9 cellular contexts compared by ENCODE assay signal in the genomic region with DNA sequence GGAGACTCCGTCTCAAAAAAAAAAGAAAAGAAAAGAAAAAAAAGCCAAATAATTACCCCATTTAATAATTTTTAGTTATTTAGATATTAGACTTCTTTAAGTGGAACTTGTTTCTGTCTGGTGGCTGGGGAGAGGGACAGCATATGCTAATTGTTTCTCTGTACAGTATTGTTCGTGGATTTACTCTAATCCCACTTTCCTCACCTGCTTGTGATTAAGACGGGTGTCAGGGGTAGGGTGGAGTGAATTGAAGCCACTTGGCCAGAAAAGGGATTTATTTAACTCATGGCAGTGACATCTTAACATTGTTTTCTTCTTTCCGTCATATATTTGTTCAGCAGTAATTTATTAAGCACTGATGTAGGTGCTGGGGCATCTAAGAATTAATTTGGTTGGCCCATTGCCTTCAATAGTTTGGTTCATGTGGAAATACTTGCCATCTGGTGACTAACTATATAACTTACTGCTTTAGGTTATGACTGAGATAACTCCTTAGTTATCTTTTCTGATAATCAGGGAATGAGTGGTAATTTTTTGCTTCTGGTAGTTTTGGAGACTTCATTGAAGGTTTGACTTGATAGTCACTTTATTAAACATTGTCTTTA. TPM values are rescaled to one million over a fixed set of nuclear protein-coding genes. Genes with fewer than 3 reads are reported as not detected.
DNase-seq lines count a peak whose midpoint lies in the region; ATAC-seq and TF ChIP-seq lines count a peak whose summit lies in the region.
"Had no signal": no experiment of that assay in that cellular context is flagged by ENCODE, and none has a peak within 500 bp of the region (broad histone marks: within the 10 kb centered on the region; RNA-seq: fewer than 3 reads in every experiment).

No MANE protein-coding gene starts in this region.

- no peak for DNase-seq in activated CD4-positive, alpha-beta T cell treated with anti-CD3 and anti-CD28 coated beads for 36 hours
- DNase-seq in activated CD4-positive, alpha-beta T cell treated with anti-CD3 and anti-CD28 coated beads for 4 hours = no peak
- DNase-seq in WTC11 (ENCODE audit: low spot score) (no peak), fibroblast of the aortic adventitia (ENCODE audit: low read depth) (peak; percentile 48), sciatic nerve (ENCODE audit: low spot score) (no peak), OCI-M1 (lab: John Stamatoyannopoulos, UW) (no peak), NCI-H187 (lab: John Stamatoyannopoulos, UW) (no peak)
- DNase-seq in stimulated activated effector memory CD8-positive, alpha-beta T cell treated with anti-CD3 and anti-CD28 coated beads, Interleukin-12 subunit alpha, Interleukin-12 subunit beta, amount 100 ng/mL, for 72 hours (ENCODE audit: low spot score in 2 of 2) = no peak
- DNase-seq: HCEC 1CT had no signal

- H3K27me3 Mint-ChIP-seq in activated CD4-positive, alpha-beta T cell treated with anti-CD3 and anti-CD28 coated beads for 36 hours = no peaks in the 10 kb centered on the region
- no peaks in the 10 kb centered on the region for H3K27me3 Mint-ChIP-seq in WTC11 (ENCODE audit: low read depth)

- CTCF ChIA-PET in activated CD4-positive, alpha-beta T cell treated with anti-CD3 and anti-CD28 coated beads for 36 hours (lab: Charles Lee) = no interaction called here
- CTCF ChIA-PET in WTC11 (lab: Charles Lee) = interaction anchor here (5.7 kb wide), 1 partner anchor 11 kb away, joined by 40 read pairs; no protein-coding TSS in a partner anchor

- intact Hi-C loops in activated CD4-positive, alpha-beta T cell treated with anti-CD3 and anti-CD28 coated beads for 36 hours (cut with DNase I, micrococcal nuclease) = loop anchor here in 1 of 2 experiments (1.0 kb wide), 1 partner anchor 59 kb away; no protein-coding TSS in a partner anchor
- intact Hi-C loops in sciatic nerve (cut with DNase I) = no loop called here

- peaks cover 17% of the 10 kb centered on the region for H3K36me3 Mint-ChIP-seq in activated CD4-positive, alpha-beta T cell treated with anti-CD3 and anti-CD28 coated beads for 36 hours (ENCODE audit: low read depth)
- peaks cover 12% of the 10 kb centered on the region for H3K36me3 Mint-ChIP-seq in WTC11
- H3K36me3 Mint-ChIP-seq in stimulated activated effector memory CD8-positive, alpha-beta T cell treated with anti-CD3 and anti-CD28 coated beads, Interleukin-12 subunit alpha, Interleukin-12 subunit beta, amount 100 ng/mL, for 72 hours = peaks cover 11% of the 10 kb centered on the region

- peak overlapping the region; percentile 61 for H3K4me3 Mint-ChIP-seq in activated CD4-positive, alpha-beta T cell treated with anti-CD3 and anti-CD28 coated beads for 36 hours
- H3K4me3 Mint-ChIP-seq in WTC11 = no peak overlapping the region
- peak overlapping the region; percentile 16 for H3K4me3 Mint-ChIP-seq in stimulated activated effector memory CD8-positive, alpha-beta T cell treated with anti-CD3 and anti-CD28 coated beads, Interleukin-12 subunit alpha, Interleukin-12 subunit beta, amount 100 ng/mL, for 72 hours

- no peak overlapping the region for H3K4me3 ChIP-seq in fibroblast of the aortic adventitia (ENCODE audit: low read depth, low read length)

- no peak for TF ChIP-seq CTCF in WTC11 (IDR thresholded peaks at IDR 0.05)
- no peak for TF ChIP-seq CTCF in fibroblast of the aortic adventitia (IDR thresholded peaks at IDR 0.05; ENCODE audit: insufficient read depth, low read length)

- peak overlapping the region; percentile 89 for H3K27ac Mint-ChIP-seq in activated CD4-positive, alpha-beta T cell treated with anti-CD3 and anti-CD28 coated beads for 36 hours
- peak overlapping the region; percentile 83 for H3K27ac Mint-ChIP-seq in WTC11
- H3K27ac Mint-ChIP-seq in stimulated activated effector memory CD8-positive, alpha-beta T cell treated with anti-CD3 and anti-CD28 coated beads, Interleukin-12 subunit alpha, Interleukin-12 subunit beta, amount 100 ng/mL, for 72 hours = peak overlapping the region; percentile 70

- POLR2A ChIA-PET in activated CD4-positive, alpha-beta T cell treated with anti-CD3 and anti-CD28 coated beads for 36 hours (lab: Charles Lee) = no interaction called here
- POLR2A ChIA-PET in WTC11 (lab: Charles Lee) = interaction anchor here (0.5 kb wide), 1 partner anchor 923 kb away, joined by 4 read pairs; no protein-coding TSS in a partner anchor

- H3K4me1 Mint-ChIP-seq in activated CD4-positive, alpha-beta T cell treated with anti-CD3 and anti-CD28 coated beads for 36 hours = peaks cover 64% of the 10 kb centered on the region
- peaks cover 59% of the 10 kb centered on the region for H3K4me1 Mint-ChIP-seq in WTC11
- peaks cover 59% of the 10 kb centered on the region for H3K4me1 Mint-ChIP-seq in stimulated activated effector memory CD8-positive, alpha-beta T cell treated with anti-CD3 and anti-CD28 coated beads, Interleukin-12 subunit alpha, Interleukin-12 subunit beta, amount 100 ng/mL, for 72 hours

- ATAC-seq in activated CD4-positive, alpha-beta T cell treated with anti-CD3 and anti-CD28 coated beads for 36 hours = no peak
- ATAC-seq in WTC11 (no peak), sciatic nerve (no peak)
- no peak for ATAC-seq in stimulated activated effector memory CD8-positive, alpha-beta T cell treated with anti-CD3 and anti-CD28 coated beads, Interleukin-12 subunit alpha, Interleukin-12 subunit beta, amount 100 ng/mL, for 72 hours

- no peaks in the 10 kb centered on the region for H3K9me3 Mint-ChIP-seq in activated CD4-positive, alpha-beta T cell treated with anti-CD3 and anti-CD28 coated beads for 36 hours (ENCODE audit: low read depth)
- H3K9me3 Mint-ChIP-seq in WTC11 = peaks cover 4% of the 10 kb centered on the region
- no peaks in the 10 kb centered on the region for H3K9me3 Mint-ChIP-seq in stimulated activated effector memory CD8-positive, alpha-beta T cell treated with anti-CD3 and anti-CD28 coated beads, Interleukin-12 subunit alpha, Interleukin-12 subunit beta, amount 100 ng/mL, for 72 hours

TF ChIP-seq in WTC11, 78 proteins besides CTCF, POLR2A, EP300 and RAD21:
- TF ChIP-seq NFYB (CRISPR knock-in tag; conservative IDR thresholded peaks at IDR 0.05; ENCODE audit: low read depth) = no peak
- TF ChIP-seq ZNF121 (CRISPR knock-in tag; IDR thresholded peaks at IDR 0.05) = no peak
- no peak for TF ChIP-seq ZNF396 (CRISPR knock-in tag; IDR thresholded peaks at IDR 0.05; ENCODE audit: borderline replicate concordance)

RNA-seq across cellular contexts. Expression of gene TNRC6B, which starts 4.6 kb away (rescaled TPM):
- 10 to 100 TPM; 37.3 to 40.3 TPM for total RNA-seq in activated CD4-positive, alpha-beta T cell treated with anti-CD3 and anti-CD28 coated beads for 36 hours
- total RNA-seq in WTC11 (2021) = 49.7 to 51.1 TPM (median 50.4 TPM) in 3 replicates
- 19.1 and 35.3 TPM in 2 replicates for total RNA-seq in fibroblast of the aortic adventitia (ENCODE audit: low replicate concordance)
- 86.0 TPM for total RNA-seq in sciatic nerve
